ENCODE assay signal across 23 cellular contexts in genomic region chr1:14891991-14892390, GRCh38.
A peak's percentile ranks its signal among the peaks of the same experiment; 100 is the strongest.
DNase-seq lines count a peak whose midpoint lies in the region; FAIRE-seq and TF ChIP-seq lines count a peak whose summit lies in the region.
"Had no signal": no experiment of that assay in that cellular context is flagged by ENCODE, and none has a peak within 500 bp of the region (broad histone marks: within the 10 kb centered on the region; RNA-seq: fewer than 3 reads in every experiment).

No MANE protein-coding gene starts in this region.

- H2AFZ ChIP-seq in neural progenitor cell (replicated peaks) = no peak overlapping the region
- H2AFZ ChIP-seq: GM23248 had no signal

- peaks cover 10% of the 10 kb centered on the region for H4K20me1 ChIP-seq in neural progenitor cell (ENCODE audit: low read depth)
- H4K20me1 ChIP-seq: BLaER1 treated with 17β-estradiol and CSF1 and Interleukin-3, amounts not matched to agents 10 nM and 100 nM had no signal

- H3K27ac Mint-ChIP-seq in chondrocyte (ENCODE audit: unreplicated experiment) = peak overlapping the region; percentile 22
- H3K27ac Mint-ChIP-seq in neural progenitor cell = peak overlapping the region; percentile 84
- H3K27ac Mint-ChIP-seq: B cell; CD4-positive, alpha-beta memory T cell had no signal

- DNase-seq in DMS 273 (lab: John Stamatoyannopoulos, UW; ENCODE audit: unreplicated experiment) (peak; percentile 15), DMS 273 treated with DMSO at 0.1 percent for 48 hours (lab: John Stamatoyannopoulos, UW) (no peak), chondrocyte (ENCODE audit: low spot score) (no peak), neural progenitor cell (ENCODE audit: low spot score) (no peak), retina (peak; percentile 32), RCC 7860 (ENCODE audit: low spot score) (no peak), cardiac septum (ENCODE audit: low spot score) (no peak), G401 (ENCODE audit: low spot score) (no peak)
- DNase-seq: Calu3; CD4-positive, alpha-beta memory T cell; COR-L47; DMS53; DMS79 treated with DMSO at 0.1 percent for 48 hours; GM23248; H7; HCEC 1CT had no signal

- intact Hi-C loops in cardiac septum (cut with DNase I) = no loop called here

- peaks cover 35% of the 10 kb centered on the region for H3K4me1 ChIP-seq in neural progenitor cell

- no peaks in the 10 kb centered on the region for H3K27me3 ChIP-seq in neural progenitor cell
- H3K27me3 ChIP-seq: BLaER1 treated with 17β-estradiol and CSF1 and Interleukin-3, amounts not matched to agents 10 nM and 100 nM had no signal

- peaks cover 14% of the 10 kb centered on the region for H3F3A ChIP-seq in neural progenitor cell (ENCODE audit: low read depth)

- in situ Hi-C loops in G401 (cut with HindIII; ENCODE audit: low sequenced_read_pairs) = no loop called here

- H3K27ac ChIP-seq in neural progenitor cell = no peak overlapping the region
- H3K27ac ChIP-seq: 22Rv1; BLaER1 treated with 17β-estradiol and CSF1 and Interleukin-3, amounts not matched to agents 10 nM and 100 nM; GM23248 had no signal

- H3K4me3 ChIP-seq in neural progenitor cell = no peak overlapping the region
- H3K4me3 ChIP-seq: BLaER1 treated with 17β-estradiol and CSF1 and Interleukin-3, amounts not matched to agents 10 nM and 100 nM; GM23248 had no signal

- no peak for FAIRE-seq in RCC 7860 (lab: Jason Lieb, UNC)
- FAIRE-seq: A204.1, G401.6, GM12892, H1 had no signal

- TF ChIP-seq CTCF in chondrocyte (IDR thresholded peaks at IDR 0.05) = no peak
- no peak for TF ChIP-seq CTCF in neural progenitor cell (IDR thresholded peaks at IDR 0.05)

- H3K4me3 Mint-ChIP-seq in chondrocyte (ENCODE audit: unreplicated experiment) (no peak overlapping the region), neural progenitor cell (no peak overlapping the region)
- H3K4me3 Mint-ChIP-seq: B cell; CD4-positive, alpha-beta memory T cell had no signal

- H3K36me3 ChIP-seq in neural progenitor cell = no peaks in the 10 kb centered on the region
- H3K36me3 ChIP-seq: BLaER1 treated with 17β-estradiol and CSF1 and Interleukin-3, amounts not matched to agents 10 nM and 100 nM had no signal

- H3K4me1 Mint-ChIP-seq in chondrocyte (ENCODE audit: low read depth) (peaks cover 38% of the 10 kb centered on the region), neural progenitor cell (peaks cover 72% of the 10 kb centered on the region)
- H3K4me1 Mint-ChIP-seq: B cell; CD4-positive, alpha-beta memory T cell had no signal

- H3K36me3 Mint-ChIP-seq in chondrocyte (ENCODE audit: low read depth) = peaks cover 3% of the 10 kb centered on the region
- H3K36me3 Mint-ChIP-seq in neural progenitor cell = no peaks in the 10 kb centered on the region
- H3K36me3 Mint-ChIP-seq: CD4-positive, alpha-beta memory T cell had no signal

- H3K9me3 Mint-ChIP-seq in chondrocyte (ENCODE audit: low read depth) = peaks cover 3% of the 10 kb centered on the region
- H3K9me3 Mint-ChIP-seq in neural progenitor cell = no peaks in the 10 kb centered on the region

- H3K9me3 ChIP-seq in neural progenitor cell (ENCODE audit: low read depth) = no peaks in the 10 kb centered on the region

- H3K4me2 ChIP-seq in neural progenitor cell = no peak overlapping the region

- H3K79me2 ChIP-seq in neural progenitor cell (ENCODE audit: low read depth) = no peaks in the 10 kb centered on the region

- no peaks in the 10 kb centered on the region for H3K27me3 Mint-ChIP-seq in chondrocyte (ENCODE audit: low read depth)
- H3K27me3 Mint-ChIP-seq in neural progenitor cell (ENCODE audit: insufficient read depth, low read depth) = peaks cover 3% of the 10 kb centered on the region

- no peak overlapping the region for H3K9ac ChIP-seq in neural progenitor cell
- H3K9ac ChIP-seq: BLaER1 treated with 17β-estradiol and CSF1 and Interleukin-3, amounts not matched to agents 10 nM and 100 nM; GM23248 had no signal

Comparison
In these comparisons a context has a peak if more than half of its experiments do, and no peak if none do; other contexts are left out.
1. DNase-seq: peak in DMS 273 (single experiment) and retina (single experiment); none in DMS 273 treated with DMSO at 0.1 percent for 48 hours (single experiment), chondrocyte (single experiment), neural progenitor cell (single experiment), RCC 7860 (single experiment), cardiac septum (single experiment) and G401 (single experiment).